ENCODE assay signal across 16 cellular contexts in the genomic region with DNA sequence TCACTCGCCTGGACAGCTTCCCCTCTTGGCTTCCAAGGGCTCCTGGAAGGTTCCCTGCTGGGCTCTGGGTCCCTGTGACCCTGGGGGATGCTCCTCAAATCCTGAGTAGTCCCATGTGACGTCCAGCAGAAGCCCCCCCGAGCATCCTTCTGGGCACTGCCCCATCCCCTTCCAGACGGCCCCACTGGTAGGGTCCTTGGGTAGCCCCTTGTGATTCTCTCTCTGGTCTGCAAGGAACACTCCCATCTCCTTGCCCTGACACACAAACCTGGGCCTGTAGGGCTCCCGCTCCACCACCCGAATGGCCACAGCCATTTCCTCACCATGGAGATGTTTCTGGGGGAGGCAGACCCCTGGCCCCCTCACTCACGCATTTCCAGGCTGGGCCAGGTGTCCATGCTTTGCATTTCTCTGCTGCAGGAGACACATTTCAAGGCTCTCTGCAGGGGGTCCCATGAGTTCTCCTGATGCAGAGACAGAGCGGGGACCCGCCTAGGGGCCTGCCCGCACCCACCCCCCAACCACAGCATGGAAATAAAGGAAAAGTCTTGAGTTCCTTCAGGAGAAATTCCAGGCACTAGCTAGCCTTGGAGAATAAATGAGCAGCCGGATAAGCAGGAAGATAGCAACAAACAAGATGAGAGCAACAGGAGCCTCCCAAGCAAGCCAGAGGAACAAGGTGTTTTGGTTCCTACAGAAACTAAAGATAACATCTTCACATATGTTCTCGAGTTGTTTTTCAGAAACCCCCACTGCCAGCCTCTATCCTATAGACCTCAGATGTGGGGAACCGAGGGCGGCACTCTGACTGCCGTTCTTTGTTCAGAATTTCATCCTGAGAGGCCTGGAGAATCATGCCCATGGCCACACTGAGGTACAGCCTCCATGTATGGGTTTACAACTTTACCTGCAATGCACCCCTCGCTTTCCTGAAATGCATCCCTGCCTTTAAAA.
DNase-seq lines count a peak whose midpoint lies in the region; TF ChIP-seq lines count a peak whose summit lies in the region.
"Had no signal": no experiment of that assay in that cellular context is flagged by ENCODE, and none has a peak within 500 bp of the region (broad histone marks: within the 10 kb centered on the region; RNA-seq: fewer than 3 reads in every experiment).

No MANE protein-coding gene starts in this region.

- 56% methylated on average over 16 of the region's 16 CpGs for WGBS in thymus

- intact Hi-C loops in Calu3 (cut with micrococcal nuclease; ENCODE audit: unreplicated experiment): no loop called here

- no peaks in the 10 kb centered on the region for H3K36me3 ChIP-seq in Peyer's patch
- peaks cover 3% of the 10 kb centered on the region for H3K36me3 ChIP-seq in thymus (ENCODE audit: control insufficient read depth, insufficient read depth)
- H3K36me3 ChIP-seq: adrenal gland, BE2C, heart right ventricle, transverse colon had no signal

- H3K36me3 Mint-ChIP-seq in activated naive CD4-positive, alpha-beta T cell treated with anti-CD3 and anti-CD28 coated beads, Interleukin-2, amount 50 U/mL, for 24 hours: no peaks in the 10 kb centered on the region
- H3K36me3 Mint-ChIP-seq in Calu3 (ENCODE audit: insufficient read depth, unreplicated experiment): peaks cover 2% of the 10 kb centered on the region

- TF ChIP-seq POLR2A in Peyer's patch (IDR thresholded peaks at IDR 0.05) (no peak), erythroblast (IDR thresholded peaks at IDR 0.05; ENCODE audit: low read length) (no peak)

- H3K4me1 Mint-ChIP-seq in activated naive CD4-positive, alpha-beta T cell treated with anti-CD3 and anti-CD28 coated beads, Interleukin-2, amount 50 U/mL, for 24 hours: peaks cover 61% of the 10 kb centered on the region
- peaks cover 6% of the 10 kb centered on the region for H3K4me1 Mint-ChIP-seq in Calu3 (ENCODE audit: low read depth, unreplicated experiment)

- no TSS peak for BruUV-seq in Calu3 (replicated peaks; lab: Mats Ljungman, UMichigan)

- H3K27me3 Mint-ChIP-seq in activated naive CD4-positive, alpha-beta T cell treated with anti-CD3 and anti-CD28 coated beads, Interleukin-2, amount 50 U/mL, for 24 hours: no peaks in the 10 kb centered on the region
- peaks cover 61% of the 10 kb centered on the region for H3K27me3 Mint-ChIP-seq in Calu3 (ENCODE audit: unreplicated experiment)

- peak overlapping the region; percentile 39 for H3K4me3 Mint-ChIP-seq in activated naive CD4-positive, alpha-beta T cell treated with anti-CD3 and anti-CD28 coated beads, Interleukin-2, amount 50 U/mL, for 24 hours
- no peak overlapping the region for H3K4me3 Mint-ChIP-seq in Calu3 (ENCODE audit: low read depth, unreplicated experiment)

- peaks cover 0 to 14% (median 0%) of the 10 kb centered on the region in 4 donors for H3K4me1 ChIP-seq in Peyer's patch
- peaks cover 41% of the 10 kb centered on the region for H3K4me1 ChIP-seq in thymus (ENCODE audit: control insufficient read depth, insufficient read depth, low read length)
- H3K4me1 ChIP-seq: adrenal gland, transverse colon had no signal

- H3K4me3 ChIP-seq in Peyer's patch: no peak overlapping the region
- peak overlapping the region; percentile 64 for H3K4me3 ChIP-seq in thymus (ENCODE audit: low read length)
- H3K4me3 ChIP-seq: adrenal gland, heart right ventricle, transverse colon had no signal

- CTCF ChIA-PET in Calu3 (lab: Charles Lee): no interaction called here

- TF ChIP-seq CTCF in Peyer's patch (IDR thresholded peaks at IDR 0.05) (no peak), Calu3 (IDR thresholded peaks at IDR 0.05; ENCODE audit: unreplicated experiment) (no peak)

- DNase-seq in activated naive CD4-positive, alpha-beta T cell treated with Interleukin-2 at 50 U/mL for 16 hours: no peak
- no peak for DNase-seq in Peyer's patch
- DNase-seq in central memory CD4-positive, alpha-beta T cell: peak; percentile 31
- DNase-seq in NCI-H1105 (lab: John Stamatoyannopoulos, UW): no peak
- DNase-seq in Calu3: no peak
- no peak for DNase-seq in erythroblast (lab: John Stamatoyannopoulos, UW)
- DNase-seq: adrenal gland, BE2C, heart right ventricle, left colon, NCI-H1092 treated with DMSO at 0.1 percent for 48 hours, NCI-H226, PC-3, transverse colon had no signal

- H3K27ac ChIP-seq in Peyer's patch (peak overlapping the region in 3 of 4 donors; percentile 32 to 71 (median 66)), thymus (ENCODE audit: low read depth) (peak overlapping the region; percentile 91)
- H3K27ac ChIP-seq: adrenal gland, heart right ventricle, transverse colon had no signal

- H3K27me3 ChIP-seq in Peyer's patch: no peaks in the 10 kb centered on the region
- no peaks in the 10 kb centered on the region for H3K27me3 ChIP-seq in thymus (ENCODE audit: control insufficient read depth, insufficient read depth)
- H3K27me3 ChIP-seq: adrenal gland, BE2C had no signal

- H3K9me3 ChIP-seq in Peyer's patch (no peaks in the 10 kb centered on the region), thymus (ENCODE audit: control insufficient read depth) (peaks cover 1% of the 10 kb centered on the region)
- H3K9me3 ChIP-seq: adrenal gland, BE2C, heart right ventricle, transverse colon had no signal

- H3K27ac Mint-ChIP-seq in activated naive CD4-positive, alpha-beta T cell treated with anti-CD3 and anti-CD28 coated beads, Interleukin-2, amount 50 U/mL, for 24 hours: peak overlapping the region; percentile 83
- no peak overlapping the region for H3K27ac Mint-ChIP-seq in Calu3 (ENCODE audit: unreplicated experiment)

- no peaks in the 10 kb centered on the region for H3K9me3 Mint-ChIP-seq in activated naive CD4-positive, alpha-beta T cell treated with anti-CD3 and anti-CD28 coated beads, Interleukin-2, amount 50 U/mL, for 24 hours
- H3K9me3 Mint-ChIP-seq in Calu3 (ENCODE audit: low read depth, unreplicated experiment): no peaks in the 10 kb centered on the region
